ENCODE assay signal across 9 cellular contexts in the genomic region with DNA sequence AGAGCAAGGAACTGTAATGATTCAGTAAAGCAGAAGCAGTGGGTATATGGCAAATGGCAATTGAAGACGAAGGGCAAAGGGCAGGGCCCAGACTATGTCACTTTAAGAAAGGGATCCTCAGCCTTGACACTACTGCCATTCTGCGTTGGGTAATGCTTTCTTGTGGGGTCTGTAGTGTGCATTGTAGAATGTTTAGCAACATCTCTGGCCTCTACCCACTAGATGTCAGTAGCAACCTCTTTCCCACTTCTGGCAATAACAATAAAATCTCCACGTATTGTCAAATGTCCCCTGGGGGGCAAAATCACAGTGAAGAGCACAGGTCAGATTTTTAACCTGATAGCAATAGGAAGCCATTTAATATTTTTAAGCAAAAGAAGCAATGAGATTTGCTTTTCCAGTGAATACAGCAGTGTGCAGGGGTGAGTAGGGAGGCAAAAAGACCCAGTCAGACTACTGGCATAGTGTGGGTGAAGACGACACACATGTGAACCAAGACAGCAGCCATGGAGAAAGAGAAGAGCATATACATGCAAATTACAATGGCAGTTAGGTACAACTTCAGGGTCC.
DNase-seq lines count a peak whose midpoint lies in the region; ATAC-seq and TF ChIP-seq lines count a peak whose summit lies in the region.
"Had no signal": no experiment of that assay in that cellular context is flagged by ENCODE, and none has a peak within 500 bp of the region (broad histone marks: within the 10 kb centered on the region; RNA-seq: fewer than 3 reads in every experiment).

No MANE protein-coding gene starts in this region.

- H3K27me3 ChIP-seq in esophagus muscularis mucosa = no peaks in the 10 kb centered on the region
- H3K27me3 ChIP-seq in H7 (ENCODE audit: control insufficient read depth, insufficient read depth, low read length) = no peaks in the 10 kb centered on the region

- intact Hi-C loops in esophagus muscularis mucosa (cut with DNase I) = loop anchor here (5.0 kb wide), 1 partner anchor 161 kb away; no protein-coding TSS in a partner anchor

- TF ChIP-seq POLR2A in esophagus muscularis mucosa (IDR thresholded peaks at IDR 0.05; ENCODE audit: low read depth) = no peak

- no peak for TF ChIP-seq EP300 in esophagus muscularis mucosa (IDR thresholded peaks at IDR 0.05)

- ATAC-seq in GM19452 (IDR thresholded peaks at IDR 0.05; ENCODE audit: unreplicated experiment) = no peak

- H3K9me3 ChIP-seq in esophagus muscularis mucosa = no peaks in the 10 kb centered on the region

- peaks cover 0 to 26% (median 7%) of the 10 kb centered on the region in 4 donors for H3K36me3 ChIP-seq in esophagus muscularis mucosa
- H3K36me3 ChIP-seq in H7 (replicated peaks; ENCODE audit: control insufficient read depth, insufficient read depth, low read length) = no peaks in the 10 kb centered on the region

- H3K27ac ChIP-seq in esophagus muscularis mucosa (replicated peaks in 1 of 4) = no peak overlapping the region

- peak; percentile 30 to 52 (median 33) for TF ChIP-seq CTCF in esophagus muscularis mucosa (IDR thresholded peaks at IDR 0.05)

- DNase-seq in NCI-H1694 treated with DMSO at 0.1 percent for 48 hours (lab: John Stamatoyannopoulos, UW) (peak; percentile 16), NCI-H1694 (lab: John Stamatoyannopoulos, UW) (no peak), NCI-H69 (lab: John Stamatoyannopoulos, UW) (peak; percentile 77), esophagus muscularis mucosa (ENCODE audit: extremely low spot score) (no peak), putamen (ENCODE audit: low spot score) (peak; percentile 44), H7 (no peak), AG08396 (ENCODE audit: low spot score) (no peak)
- DNase-seq: CD4-positive, CD25-positive, alpha-beta regulatory T cell had no signal

- no peak overlapping the region for H3K4me3 ChIP-seq in esophagus muscularis mucosa
- no peak overlapping the region for H3K4me3 ChIP-seq in H7 (ENCODE audit: insufficient read depth, low read depth, low read length)

- peaks cover 0 to 19% (median 5%) of the 10 kb centered on the region in 4 donors for H3K4me1 ChIP-seq in esophagus muscularis mucosa

- 47% methylated on average over 4 of the region's 4 CpGs for WGBS in esophagus muscularis mucosa

Comparison
In these comparisons a context has a peak if more than half of its experiments do, and no peak if none do; other contexts are left out.
1. DNase-seq: peak in NCI-H1694 treated with DMSO at 0.1 percent for 48 hours (single experiment), NCI-H69 (single experiment) and putamen (single experiment); none in NCI-H1694 (single experiment), esophagus muscularis mucosa (single experiment), H7 (single experiment) and AG08396 (single experiment).